Comparison of ENCODE assay signal across 9 cellular contexts in the genomic region with DNA sequence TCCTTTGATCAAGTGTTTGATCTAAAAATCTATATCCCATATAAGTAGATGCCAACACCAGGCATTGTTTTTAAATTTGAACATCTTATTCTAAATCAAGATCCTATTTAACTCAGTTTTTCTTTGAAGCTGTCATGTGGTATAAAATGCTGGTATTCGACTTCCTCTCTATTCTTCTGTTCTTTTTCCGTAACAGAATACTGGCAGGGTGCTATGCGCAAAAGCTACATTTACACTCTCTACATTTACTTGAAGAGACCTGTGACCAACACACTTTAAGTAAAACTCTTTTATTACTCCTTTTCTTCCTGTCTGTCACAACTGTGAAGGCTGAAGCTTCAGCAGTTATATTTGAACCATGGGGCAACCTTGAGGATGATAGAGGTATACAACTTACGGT.
"Had no signal": no experiment of that assay in that cellular context is flagged by ENCODE, and none has a peak within 500 bp of the region (broad histone marks: within the 10 kb centered on the region; RNA-seq: fewer than 3 reads in every experiment).

No MANE protein-coding gene starts in this region.

- H3K9ac ChIP-seq: KMS-11 had no signal

- FAIRE-seq: H54, HTR-8/SVneo had no signal

- H3K4me3 ChIP-seq: HAP-1 had no signal

- H3K4me2 ChIP-seq: KMS-11 had no signal

- DNase-seq: GOT3, HFFc6, IMR-90, KBM-7 had no signal

- H3K27ac ChIP-seq: KMS-11 had no signal

- H3K27ac Mint-ChIP-seq: HFFc6 had no signal

- H3K9me3 ChIP-seq: HAP-1 had no signal

- H3K36me3 ChIP-seq: HAP-1 had no signal

- ATAC-seq: HCT116 had no signal

- H3K4me1 ChIP-seq: HAP-1 had no signal

- H3K4me3 Mint-ChIP-seq: HFFc6 had no signal
